1 cellular context compared by ENCODE assay signal in the genomic region with DNA sequence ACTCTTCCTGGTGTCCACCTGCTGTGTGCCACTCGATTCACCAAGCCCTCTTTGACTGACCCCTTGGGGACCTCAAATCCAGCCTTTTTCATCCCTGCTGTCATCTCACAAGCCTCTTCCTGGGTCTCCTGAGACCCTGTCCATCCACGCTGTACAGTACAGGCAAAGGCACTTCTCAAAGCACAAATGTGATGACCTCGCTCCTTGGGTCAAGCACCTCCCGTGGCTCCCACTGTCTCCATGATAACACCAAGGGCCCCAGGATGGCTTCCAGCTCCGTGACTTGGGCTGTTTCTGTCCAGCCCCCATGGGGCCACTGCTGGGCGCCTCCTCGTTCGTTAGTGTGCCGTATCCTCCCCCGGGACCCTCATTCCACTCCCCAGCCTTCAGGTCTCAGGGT.
TF ChIP-seq lines count a peak whose summit lies in the region.

No MANE protein-coding gene starts in this region.

TF ChIP-seq in GM23338, 12 proteins besides CTCF, POLR2A, EP300 and RAD21:
- no peak for TF ChIP-seq STAT1 (IDR thresholded peaks at IDR 0.05; ENCODE audit: unreplicated experiment)
- no peak for TF ChIP-seq CREB1 (CRISPR knock-in tag; IDR thresholded peaks at IDR 0.05; ENCODE audit: low read depth)
- TF ChIP-seq EZH2phosphoT487 (IDR thresholded peaks at IDR 0.05; ENCODE audit: unreplicated experiment), result no peak
- no peak for TF ChIP-seq ZNF331 (CRISPR knock-in tag; IDR thresholded peaks at IDR 0.05; ENCODE audit: low read depth)
- no peak for TF ChIP-seq JUNB (IDR thresholded peaks at IDR 0.05; ENCODE audit: unreplicated experiment)
- no peak for TF ChIP-seq ZNF114 (CRISPR knock-in tag; IDR thresholded peaks at IDR 0.05)
